1 cellular context compared by ENCODE assay signal in the genomic region with DNA sequence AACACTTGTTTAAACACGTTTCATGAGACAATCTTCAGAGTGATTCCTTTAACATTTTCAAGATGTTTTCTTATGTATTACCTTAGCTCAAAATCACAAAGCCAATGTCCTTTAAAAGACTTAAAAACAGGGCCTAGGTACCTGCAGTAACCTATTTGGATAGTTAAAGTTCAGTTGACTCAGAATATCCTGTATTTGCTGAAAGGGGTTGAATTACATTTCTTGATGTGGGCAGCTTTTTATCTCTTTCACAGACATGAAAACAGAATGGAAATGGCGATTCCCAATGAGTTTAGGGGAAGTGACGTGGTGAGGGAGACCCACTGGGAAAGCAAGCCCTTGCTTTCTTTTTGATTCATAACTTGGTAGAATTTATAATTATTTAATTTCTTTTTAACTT.
TF ChIP-seq lines count a peak whose summit lies in the region.

No MANE protein-coding gene starts in this region.

TF ChIP-seq in HepG2, 621 proteins besides CTCF, POLR2A, EP300 and RAD21 (continued from another document):
- TF ChIP-seq, protein P1, sequence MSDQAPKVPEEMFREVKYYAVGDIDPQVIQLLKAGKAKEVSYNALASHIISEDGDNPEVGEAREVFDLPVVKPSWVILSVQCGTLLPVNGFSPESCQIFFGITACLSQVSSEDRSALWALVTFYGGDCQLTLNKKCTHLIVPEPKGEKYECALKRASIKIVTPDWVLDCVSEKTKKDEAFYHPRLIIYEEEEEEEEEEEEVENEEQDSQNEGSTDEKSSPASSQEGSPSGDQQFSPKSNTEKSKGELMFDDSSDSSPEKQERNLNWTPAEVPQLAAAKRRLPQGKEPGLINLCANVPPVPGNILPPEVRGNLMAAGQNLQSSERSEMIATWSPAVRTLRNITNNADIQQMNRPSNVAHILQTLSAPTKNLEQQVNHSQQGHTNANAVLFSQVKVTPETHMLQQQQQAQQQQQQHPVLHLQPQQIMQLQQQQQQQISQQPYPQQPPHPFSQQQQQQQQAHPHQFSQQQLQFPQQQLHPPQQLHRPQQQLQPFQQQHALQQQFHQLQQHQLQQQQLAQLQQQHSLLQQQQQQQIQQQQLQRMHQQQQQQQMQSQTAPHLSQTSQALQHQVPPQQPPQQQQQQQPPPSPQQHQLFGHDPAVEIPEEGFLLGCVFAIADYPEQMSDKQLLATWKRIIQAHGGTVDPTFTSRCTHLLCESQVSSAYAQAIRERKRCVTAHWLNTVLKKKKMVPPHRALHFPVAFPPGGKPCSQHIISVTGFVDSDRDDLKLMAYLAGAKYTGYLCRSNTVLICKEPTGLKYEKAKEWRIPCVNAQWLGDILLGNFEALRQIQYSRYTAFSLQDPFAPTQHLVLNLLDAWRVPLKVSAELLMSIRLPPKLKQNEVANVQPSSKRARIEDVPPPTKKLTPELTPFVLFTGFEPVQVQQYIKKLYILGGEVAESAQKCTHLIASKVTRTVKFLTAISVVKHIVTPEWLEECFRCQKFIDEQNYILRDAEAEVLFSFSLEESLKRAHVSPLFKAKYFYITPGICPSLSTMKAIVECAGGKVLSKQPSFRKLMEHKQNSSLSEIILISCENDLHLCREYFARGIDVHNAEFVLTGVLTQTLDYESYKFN (CRISPR knock-in tag; conservative IDR thresholded peaks at IDR 0.05), result 0 out of 2 replicates have a peak, but pooled peaks have one; percentile 30
- TF ChIP-seq, protein P2, sequence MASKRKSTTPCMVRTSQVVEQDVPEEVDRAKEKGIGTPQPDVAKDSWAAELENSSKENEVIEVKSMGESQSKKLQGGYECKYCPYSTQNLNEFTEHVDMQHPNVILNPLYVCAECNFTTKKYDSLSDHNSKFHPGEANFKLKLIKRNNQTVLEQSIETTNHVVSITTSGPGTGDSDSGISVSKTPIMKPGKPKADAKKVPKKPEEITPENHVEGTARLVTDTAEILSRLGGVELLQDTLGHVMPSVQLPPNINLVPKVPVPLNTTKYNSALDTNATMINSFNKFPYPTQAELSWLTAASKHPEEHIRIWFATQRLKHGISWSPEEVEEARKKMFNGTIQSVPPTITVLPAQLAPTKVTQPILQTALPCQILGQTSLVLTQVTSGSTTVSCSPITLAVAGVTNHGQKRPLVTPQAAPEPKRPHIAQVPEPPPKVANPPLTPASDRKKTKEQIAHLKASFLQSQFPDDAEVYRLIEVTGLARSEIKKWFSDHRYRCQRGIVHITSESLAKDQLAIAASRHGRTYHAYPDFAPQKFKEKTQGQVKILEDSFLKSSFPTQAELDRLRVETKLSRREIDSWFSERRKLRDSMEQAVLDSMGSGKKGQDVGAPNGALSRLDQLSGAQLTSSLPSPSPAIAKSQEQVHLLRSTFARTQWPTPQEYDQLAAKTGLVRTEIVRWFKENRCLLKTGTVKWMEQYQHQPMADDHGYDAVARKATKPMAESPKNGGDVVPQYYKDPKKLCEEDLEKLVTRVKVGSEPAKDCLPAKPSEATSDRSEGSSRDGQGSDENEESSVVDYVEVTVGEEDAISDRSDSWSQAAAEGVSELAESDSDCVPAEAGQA (IDR thresholded peaks at IDR 0.05; ENCODE audit: low read depth), result no peak
- TF ChIP-seq, protein P2 (CRISPR knock-in tag; IDR thresholded peaks at IDR 0.05; ENCODE audit: borderline replicate concordance), result no peak
- TF ChIP-seq HNRNPL (IDR thresholded peaks at IDR 0.05; ENCODE audit: low read depth, low read length) (no peak), SOX13 (IDR thresholded peaks at IDR 0.05) (no peak), SOX13 (CRISPR knock-in tag; conservative IDR thresholded peaks at IDR 0.05 in 1 of 2, IDR thresholded peaks at IDR 0.05 in 1 of 2) (0 out of 4 replicates have a peak, but pooled peaks of 1 of the 2 experiments have one; percentile 5), SIX4 (CRISPR knock-in tag; IDR thresholded peaks at IDR 0.05) (peak; percentile 51; the same call in 1 of the 2 replicates)
TF ChIP-seq in HepG2: peak in this region for 5.
